Comparison of ENCODE assay signal across 8 cellular contexts in the genomic region with DNA sequence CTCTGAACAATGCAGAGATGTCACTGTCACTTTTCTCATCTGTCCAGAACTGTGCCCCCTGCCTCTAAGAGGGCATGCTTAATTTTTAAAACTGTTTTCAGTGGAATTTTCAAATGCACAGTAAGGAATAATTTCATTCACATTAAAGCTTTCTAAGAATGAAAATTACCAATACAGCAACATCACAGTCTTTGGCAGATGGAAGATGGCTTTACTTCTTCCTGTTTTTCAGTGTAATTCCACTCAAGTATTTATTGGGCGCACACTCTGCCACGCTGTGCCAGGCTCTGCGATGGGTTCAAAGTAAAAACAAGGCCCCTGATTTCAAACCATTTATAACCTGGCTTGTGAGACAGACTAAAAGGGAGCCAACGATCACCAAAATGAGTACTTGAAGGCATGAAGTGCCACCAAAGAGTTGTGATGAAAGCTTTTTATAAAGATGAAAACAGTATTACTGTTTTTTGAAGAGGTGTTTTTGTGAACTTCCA. TPM values are rescaled to one million over a fixed set of nuclear protein-coding genes. Genes with fewer than 3 reads are reported as not detected.
DNase-seq lines count a peak whose midpoint lies in the region; ATAC-seq and TF ChIP-seq lines count a peak whose summit lies in the region.

No MANE protein-coding gene starts in this region.

- peak overlapping the region; percentile 84 for H3K9ac ChIP-seq in SK-N-SH

- CTCF ChIA-PET in SK-N-SH (lab: Yijun Ruan, JAX), result interaction anchor here (0.8 to 1.5 kb wide), 5 partner anchors 10 to 191 kb away, joined by 3 to 5 read pairs (median 3); no protein-coding TSS in a partner anchor
- CTCF ChIA-PET in activated B cell treated with CpG ODN at 0.5 μM for 24 hours (lab: Charles Lee), result interaction anchor here (0.8 to 1.0 kb wide), 4 partner anchors 15 to 192 kb away, joined by 3 to 4 read pairs (median 3); no protein-coding TSS in a partner anchor

- H3K4me3 Mint-ChIP-seq in activated B cell treated with CpG ODN at 0.5 μM for 24 hours, result peak overlapping the region; percentile 93

- peaks cover 35% of the 10 kb centered on the region for H3K79me2 ChIP-seq in SK-N-SH (ENCODE audit: insufficient read depth)

- no peaks in the 10 kb centered on the region for H3K9me2 ChIP-seq in SK-N-SH

- POLR2A ChIA-PET in SK-N-SH (lab: Yijun Ruan, JAX) (no interaction called here), activated B cell treated with CpG ODN at 0.5 μM for 24 hours (lab: Charles Lee) (interaction anchor here (1.2 to 2.4 kb wide), 5 partner anchors 16 to 124 kb away, joined by 3 to 7 read pairs (median 4); a partner anchor contains a TSS)

- no peak for TF ChIP-seq EP300 in SK-N-SH (IDR thresholded peaks at IDR 0.05; ENCODE audit: borderline replicate concordance in 1 of 2, low read depth in 1 of 2, low read length in 1 of 2)
- no peak for TF ChIP-seq EP300 in suprapubic skin (IDR thresholded peaks at IDR 0.05)

- H3K27me3 ChIP-seq in SK-N-SH (ENCODE audit: insufficient read depth) (no peaks in the 10 kb centered on the region), suprapubic skin (no peaks in the 10 kb centered on the region)

- peaks cover 46% of the 10 kb centered on the region for H3K4me1 Mint-ChIP-seq in activated B cell treated with CpG ODN at 0.5 μM for 24 hours

- 82% methylated on average over 4 of the region's 4 CpGs for WGBS in SK-N-SH (ENCODE audit: low lambda C conversion rate)
- whole genome bisulfite sequencing in suprapubic skin, result 37% methylated on average over 4 of the region's 4 CpGs

- intact Hi-C loops in activated B cell treated with CpG ODN at 0.5 μM for 24 hours (cut with micrococcal nuclease), result loop anchor here (1.0 to 10.0 kb wide), 5 partner anchors 104 to 1819 kb away; a partner anchor contains a TSS

- H4K20me1 ChIP-seq in SK-N-SH (ENCODE audit: insufficient read depth), result peaks cover 30% of the 10 kb centered on the region

- peaks cover 5% of the 10 kb centered on the region for H3F3A ChIP-seq in SK-N-SH (replicated peaks; ENCODE audit: insufficient read depth)

- DNase-seq in SK-N-SH (no peak), activated B cell treated with CpG ODN at 0.5 μM for 24 hours (no peak), suprapubic skin (ENCODE audit: low spot score in 2 of 2) (no peak), HT-29 (ENCODE audit: low spot score) (no peak), NCI-H1694 (lab: John Stamatoyannopoulos, UW) (no peak)

- H2AFZ ChIP-seq in SK-N-SH (ENCODE audit: low read depth), result peak overlapping the region; percentile 89

- H3K36me3 Mint-ChIP-seq in activated B cell treated with CpG ODN at 0.5 μM for 24 hours (ENCODE audit: low read depth), result peaks cover 12% of the 10 kb centered on the region

- peaks cover 6 to 20% of the 10 kb centered on the region in 2 experiments for H3K4me1 ChIP-seq in SK-N-SH (ENCODE audit: control insufficient read depth in 1 of 2, insufficient read depth in 2 of 2, low read depth in 1 of 2, low read length in 1 of 2)
- H3K4me1 ChIP-seq in suprapubic skin, result peaks cover 30% of the 10 kb centered on the region

- H3K27ac ChIP-seq in SK-N-SH (ENCODE audit: low read depth in 2 of 2, low read length in 1 of 2) (peak overlapping the region; percentile 81 to 92), suprapubic skin (peak overlapping the region; percentile 99)

- TF ChIP-seq RAD21 in SK-N-SH (IDR thresholded peaks at IDR 0.05; ENCODE audit: low read length), result no peak

- H3K27me3 Mint-ChIP-seq in activated B cell treated with CpG ODN at 0.5 μM for 24 hours, result no peaks in the 10 kb centered on the region

- ATAC-seq in SK-N-SH treated with all-trans-retinoic acid at 6 μM for 48 hours (no peak), activated B cell treated with CpG ODN at 0.5 μM for 24 hours (ENCODE audit: low read depth) (no peak), HG02870 (IDR thresholded peaks at IDR 0.05; ENCODE audit: unreplicated experiment) (no peak)

- TF ChIP-seq CTCF in SK-N-SH (IDR thresholded peaks at IDR 0.05), result no peak
- no peak for TF ChIP-seq CTCF in activated B cell treated with CpG ODN at 0.5 μM for 24 hours (IDR thresholded peaks at IDR 0.05)
- TF ChIP-seq CTCF in suprapubic skin (IDR thresholded peaks at IDR 0.05), result no peak

- H3K9me3 ChIP-seq in SK-N-SH, result no peaks in the 10 kb centered on the region
- H3K9me3 ChIP-seq in iPS-18c (ENCODE audit: control insufficient read depth, insufficient read depth, low read length), result no peaks in the 10 kb centered on the region
- no peaks in the 10 kb centered on the region for H3K9me3 ChIP-seq in suprapubic skin

- no peak for TF ChIP-seq POLR2A in suprapubic skin (IDR thresholded peaks at IDR 0.05)

- no peaks in the 10 kb centered on the region for H3K9me3 Mint-ChIP-seq in activated B cell treated with CpG ODN at 0.5 μM for 24 hours

- H3K36me3 ChIP-seq in SK-N-SH (replicated peaks in 1 of 2; ENCODE audit: control insufficient read depth in 1 of 2, insufficient read depth in 2 of 2, low read length in 1 of 2), result peaks cover 0 to 4% of the 10 kb centered on the region in 2 experiments
- no peaks in the 10 kb centered on the region for H3K36me3 ChIP-seq in suprapubic skin

- H3K27ac Mint-ChIP-seq in activated B cell treated with CpG ODN at 0.5 μM for 24 hours, result peak overlapping the region; percentile 99

- peak overlapping the region; percentile 83 for H3K4me2 ChIP-seq in SK-N-SH

- H3K4me3 ChIP-seq in SK-N-SH (ENCODE audit: low read depth in 2 of 2, low read length in 1 of 2) (peak overlapping the region; percentile 88 to 96), iPS-18c (ENCODE audit: insufficient read depth, low read depth, low read length) (peak overlapping the region; percentile 94; the same call in 1 of the 2 replicates), suprapubic skin (peak overlapping the region; percentile 82)

TF ChIP-seq in SK-N-SH, 30 proteins besides CTCF, POLR2A, EP300 and RAD21 (continues in another document):
- TF ChIP-seq TCF12 (IDR thresholded peaks at IDR 0.05), result no peak
- no peak for TF ChIP-seq YY1 (IDR thresholded peaks at IDR 0.05; ENCODE audit: low read depth)
- no peak for TF ChIP-seq MEF2A (IDR thresholded peaks at IDR 0.05; ENCODE audit: borderline replicate concordance, low read depth)
- no peak for TF ChIP-seq FOSL2 (IDR thresholded peaks at IDR 0.05; ENCODE audit: borderline replicate concordance, low read depth)
- TF ChIP-seq, protein P1, sequence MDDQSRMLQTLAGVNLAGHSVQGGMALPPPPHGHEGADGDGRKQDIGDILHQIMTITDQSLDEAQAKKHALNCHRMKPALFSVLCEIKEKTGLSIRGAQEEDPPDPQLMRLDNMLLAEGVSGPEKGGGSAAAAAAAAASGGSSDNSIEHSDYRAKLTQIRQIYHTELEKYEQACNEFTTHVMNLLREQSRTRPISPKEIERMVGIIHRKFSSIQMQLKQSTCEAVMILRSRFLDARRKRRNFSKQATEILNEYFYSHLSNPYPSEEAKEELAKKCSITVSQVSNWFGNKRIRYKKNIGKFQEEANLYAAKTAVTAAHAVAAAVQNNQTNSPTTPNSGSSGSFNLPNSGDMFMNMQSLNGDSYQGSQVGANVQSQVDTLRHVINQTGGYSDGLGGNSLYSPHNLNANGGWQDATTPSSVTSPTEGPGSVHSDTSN (IDR thresholded peaks at IDR 0.05), result 0 out of 2 replicates have a peak, but pooled peaks have one; percentile 4

TF ChIP-seq in SK-N-SH treated with all-trans-retinoic acid at 6 μM for 48 hours, 23 proteins besides CTCF, POLR2A, EP300 and RAD21:
- TF ChIP-seq SNAI2 (CRISPR knock-in tag; IDR thresholded peaks at IDR 0.05) (no peak), CSDC2 (CRISPR knock-in tag; IDR thresholded peaks at IDR 0.05) (no peak), ZNF565 (CRISPR knock-in tag; conservative IDR thresholded peaks at IDR 0.05; ENCODE audit: low read depth) (no peak), ISL1 (CRISPR knock-in tag; IDR thresholded peaks at IDR 0.05) (no peak)

RNA-seq across cellular contexts. Expression of a gene that starts 1.0 kb away (rescaled TPM):
- 20.4 and 22.1 TPM in 2 replicates for polyA plus RNA-seq in SK-N-SH (2012; rRNA removed)
- 31.1 and 45.3 TPM in 2 replicates for polyA plus RNA-seq in SK-N-SH (2012; cell fraction: cytosol; rRNA removed)
- 18.8 and 36.6 TPM in 2 replicates for polyA plus RNA-seq in SK-N-SH (2012; cell fraction: nucleus; rRNA removed)
- total RNA-seq in activated B cell treated with CpG ODN at 0.5 μM for 24 hours, result 117 and 125 TPM in 2 replicates
- total RNA-seq in suprapubic skin, result 100 to 1,000 TPM in 1 of 4 donors, 10 to 100 TPM in 3; 59.3 to 160 (median 83.5) TPM
- 17.6 and 18.8 TPM in 2 replicates for total RNA-seq in HT-29 (2014; rRNA removed; shearing (Covaris generic))
